Comparison of ENCODE assay signal across 11 cellular contexts in genomic region chr6:37324131-37325033, GRCh38.
DNase-seq lines count a peak whose midpoint lies in the region; ATAC-seq lines count a peak whose summit lies in the region.
"Had no signal": no experiment of that assay in that cellular context is flagged by ENCODE, and none has a peak within 500 bp of the region (broad histone marks: within the 10 kb centered on the region; RNA-seq: fewer than 3 reads in every experiment).

No MANE protein-coding gene starts in this region.

- H3K4me3 Mint-ChIP-seq in T-helper 2 cell treated with Interferon-gamma antibody and Interleukin-4, amounts not matched to agents 5 μg/mL and 100 μg/mL, for 36 hours = no peak overlapping the region
- H3K4me3 Mint-ChIP-seq in stimulated activated effector memory CD8-positive, alpha-beta T cell treated with anti-CD3 and anti-CD28 coated beads, Interleukin-12 subunit alpha, Interleukin-12 subunit beta, amount 100 ng/mL, for 72 hours = no peak overlapping the region

- peaks cover 2% of the 10 kb centered on the region for H3K4me1 Mint-ChIP-seq in T-helper 2 cell treated with Interferon-gamma antibody and Interleukin-4, amounts not matched to agents 5 μg/mL and 100 μg/mL, for 36 hours (ENCODE audit: low read depth)
- H3K4me1 Mint-ChIP-seq in stimulated activated effector memory CD8-positive, alpha-beta T cell treated with anti-CD3 and anti-CD28 coated beads, Interleukin-12 subunit alpha, Interleukin-12 subunit beta, amount 100 ng/mL, for 72 hours = peaks cover 21% of the 10 kb centered on the region

- DNase-seq in activated CD8-positive, alpha-beta memory T cell treated with anti-CD3 and anti-CD28 coated beads for 24 hours = peak; percentile 21
- no peak for DNase-seq in activated CD8-positive, alpha-beta memory T cell treated with anti-CD3 and anti-CD28 coated beads, Interleukin-2, amount 50 U/mL, for 48 hours
- DNase-seq in T-helper 2 cell treated with Interferon-gamma antibody and Interleukin-4, amounts not matched to agents 5 μg/mL and 100 μg/mL, for 36 hours (ENCODE audit: low spot score) = peak; percentile 7
- DNase-seq in fibroblast of gingiva (ENCODE audit: low read depth) (peak; percentile 28), NCI-H510A treated with DMSO at 0.1 percent for 48 hours (lab: John Stamatoyannopoulos, UW) (no peak), MV-4-11 (lab: John Stamatoyannopoulos, UW) (no peak)
- DNase-seq in stimulated activated effector memory CD8-positive, alpha-beta T cell treated with anti-CD3 and anti-CD28 coated beads, Interleukin-12 subunit alpha, Interleukin-12 subunit beta, amount 100 ng/mL, for 72 hours (ENCODE audit: low spot score in 2 of 2) = peak in 1 of 2 donors; percentile 55
- DNase-seq: activated gamma-delta T cell treated with Interleukin-2 at 50 U/mL for 16 hours; glutamatergic neuron; stimulated activated naive CD4-positive, alpha-beta T cell had no signal

- peaks cover 16% of the 10 kb centered on the region for H3K36me3 Mint-ChIP-seq in T-helper 2 cell treated with Interferon-gamma antibody and Interleukin-4, amounts not matched to agents 5 μg/mL and 100 μg/mL, for 36 hours (ENCODE audit: low read depth)
- peaks cover 28% of the 10 kb centered on the region for H3K36me3 Mint-ChIP-seq in stimulated activated effector memory CD8-positive, alpha-beta T cell treated with anti-CD3 and anti-CD28 coated beads, Interleukin-12 subunit alpha, Interleukin-12 subunit beta, amount 100 ng/mL, for 72 hours

- no peak overlapping the region for H3K27ac Mint-ChIP-seq in T-helper 2 cell treated with Interferon-gamma antibody and Interleukin-4, amounts not matched to agents 5 μg/mL and 100 μg/mL, for 36 hours
- peak overlapping the region; percentile 58 for H3K27ac Mint-ChIP-seq in stimulated activated effector memory CD8-positive, alpha-beta T cell treated with anti-CD3 and anti-CD28 coated beads, Interleukin-12 subunit alpha, Interleukin-12 subunit beta, amount 100 ng/mL, for 72 hours

- no peaks in the 10 kb centered on the region for H3K27me3 Mint-ChIP-seq in T-helper 2 cell treated with Interferon-gamma antibody and Interleukin-4, amounts not matched to agents 5 μg/mL and 100 μg/mL, for 36 hours (ENCODE audit: low read depth)

- peak; percentile 97 for ATAC-seq in stimulated activated effector memory CD8-positive, alpha-beta T cell treated with anti-CD3 and anti-CD28 coated beads, Interleukin-12 subunit alpha, Interleukin-12 subunit beta, amount 100 ng/mL, for 72 hours
- no peak for ATAC-seq in GM18868 (IDR thresholded peaks at IDR 0.05; ENCODE audit: unreplicated experiment)

- no peaks in the 10 kb centered on the region for H3K9me3 Mint-ChIP-seq in T-helper 2 cell treated with Interferon-gamma antibody and Interleukin-4, amounts not matched to agents 5 μg/mL and 100 μg/mL, for 36 hours
- no peaks in the 10 kb centered on the region for H3K9me3 Mint-ChIP-seq in stimulated activated effector memory CD8-positive, alpha-beta T cell treated with anti-CD3 and anti-CD28 coated beads, Interleukin-12 subunit alpha, Interleukin-12 subunit beta, amount 100 ng/mL, for 72 hours

Comparison
In these comparisons a context has a peak if more than half of its experiments do, and no peak if none do; other contexts are left out.
1. DNase-seq: peak in activated CD8-positive, alpha-beta memory T cell treated with anti-CD3 and anti-CD28 coated beads for 24 hours (single experiment), T-helper 2 cell treated with Interferon-gamma antibody and Interleukin-4, amounts not matched to agents 5 μg/mL and 100 μg/mL, for 36 hours (single experiment) and fibroblast of gingiva (single experiment); none in activated CD8-positive, alpha-beta memory T cell treated with anti-CD3 and anti-CD28 coated beads, Interleukin-2, amount 50 U/mL, for 48 hours (single experiment), NCI-H510A treated with DMSO at 0.1 percent for 48 hours (single experiment) and MV-4-11 (single experiment).